10 cellular contexts compared by ENCODE assay signal in the genomic region with DNA sequence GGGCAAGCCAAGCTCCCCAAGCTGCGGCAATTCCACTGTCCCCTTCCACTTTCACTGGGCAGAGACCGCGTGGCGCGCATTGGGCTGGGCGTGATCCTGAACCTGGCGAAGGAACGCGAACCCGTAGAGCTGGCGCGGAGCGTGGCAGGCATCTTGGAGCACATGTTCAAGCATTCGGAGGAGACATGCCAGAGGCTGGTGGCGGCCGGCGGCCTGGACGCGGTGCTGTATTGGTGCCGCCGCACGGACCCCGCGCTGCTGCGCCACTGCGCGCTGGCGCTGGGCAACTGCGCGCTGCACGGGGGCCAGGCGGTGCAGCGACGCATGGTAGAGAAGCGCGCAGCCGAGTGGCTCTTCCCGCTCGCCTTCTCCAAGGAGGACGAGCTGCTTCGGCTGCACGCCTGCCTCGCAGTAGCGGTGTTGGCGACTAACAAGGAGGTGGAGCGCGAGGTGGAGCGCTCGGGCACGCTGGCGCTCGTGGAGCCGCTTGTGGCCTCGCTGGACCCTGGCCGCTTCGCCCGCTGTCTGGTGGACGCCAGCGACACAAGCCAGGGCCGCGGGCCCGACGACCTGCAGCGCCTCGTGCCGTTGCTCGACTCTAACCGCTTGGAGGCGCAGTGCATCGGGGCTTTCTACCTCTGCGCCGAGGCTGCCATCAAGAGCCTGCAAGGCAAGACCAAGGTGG. TPM values are rescaled to one million over a fixed set of nuclear protein-coding genes. Genes with fewer than 3 reads are reported as not detected.
DNase-seq lines count a peak whose midpoint lies in the region; ATAC-seq and TF ChIP-seq lines count a peak whose summit lies in the region.
"Had no signal": no experiment of that assay in that cellular context is flagged by ENCODE, and none has a peak within 500 bp of the region (broad histone marks: within the 10 kb centered on the region; RNA-seq: fewer than 3 reads in every experiment).

No MANE protein-coding gene starts in this region.

- H3K4me3 ChIP-seq in Caco-2 (ENCODE audit: low read depth, low read length) (peak overlapping the region; percentile 38), esophagus squamous epithelium (peak overlapping the region in 3 of 4 donors; percentile 16 to 32 (median 25)), neural cell (ENCODE audit: low read length) (peak overlapping the region; percentile 23)

- no peak overlapping the region for H2AFZ ChIP-seq in neural cell (ENCODE audit: low read depth, low read length)

- H3K4me3 Mint-ChIP-seq in Caco-2 (ENCODE audit: unreplicated experiment): peak overlapping the region; percentile 18
- H3K4me3 Mint-ChIP-seq in T-helper 1 cell treated with Interleukin-12 subunit alpha and Interleukin-12 subunit beta and Interleukin-4 antibody, amounts not matched to agents 30 μg/mL and 1 μg/mL, for 36 hours: peak overlapping the region; percentile 30

- no peaks in the 10 kb centered on the region for H4K20me1 ChIP-seq in neural cell (ENCODE audit: insufficient read depth)

- POLR2A ChIA-PET in Caco-2 (lab: Charles Lee): interaction anchor here (1.6 kb wide), 1 partner anchor 11 kb away, joined by 9 read pairs; a partner anchor contains a TSS

- ATAC-seq in HG02885 (IDR thresholded peaks at IDR 0.05; ENCODE audit: poor library complexity, unreplicated experiment): no peak

- DNase-seq in Caco-2 (peak; percentile 78 to 79), esophagus squamous epithelium (lab: John Stamatoyannopoulos, UW) (no peak), T-helper 9 cell (no peak), NOMO-1 treated with dmso at 0.1 percent for 144 hours (lab: John Stamatoyannopoulos, UW; ENCODE audit: unreplicated experiment) (no peak), activated gamma-delta T cell (lab: John Stamatoyannopoulos, UW) (no peak)
- DNase-seq: NCI-H1417 treated with DMSO at 0.1 percent for 48 hours had no signal

- no peaks in the 10 kb centered on the region for H3K27me3 ChIP-seq in Caco-2 (replicated peaks; ENCODE audit: control insufficient read depth, insufficient read depth, low read length)
- peaks cover 0 to 14% (median 0%) of the 10 kb centered on the region in 4 donors for H3K27me3 ChIP-seq in esophagus squamous epithelium
- no peaks in the 10 kb centered on the region for H3K27me3 ChIP-seq in neural cell (ENCODE audit: insufficient read depth, low read depth, low read length)

- H3K4me1 ChIP-seq in Caco-2 (peaks cover 25% of the 10 kb centered on the region), esophagus squamous epithelium (peaks cover 0 to 34% (median 6%) of the 10 kb centered on the region in 3 donors)

- no peak overlapping the region for H3K27ac ChIP-seq in esophagus squamous epithelium
- no peak overlapping the region for H3K27ac ChIP-seq in neural cell (ENCODE audit: low read length)
- H3K27ac ChIP-seq: skin epidermis had no signal

- H3K4me2 ChIP-seq in neural cell (ENCODE audit: low read length): no peak overlapping the region

- H3K27me3 Mint-ChIP-seq in Caco-2 (ENCODE audit: insufficient read depth, unreplicated experiment): no peaks in the 10 kb centered on the region
- H3K27me3 Mint-ChIP-seq in T-helper 1 cell treated with Interleukin-12 subunit alpha and Interleukin-12 subunit beta and Interleukin-4 antibody, amounts not matched to agents 30 μg/mL and 1 μg/mL, for 36 hours (ENCODE audit: low read depth): peaks cover 18% of the 10 kb centered on the region

- TF ChIP-seq CTCF in Caco-2 (IDR thresholded peaks at IDR 0.05; ENCODE audit: insufficient read depth in 1 of 2, low read depth in 1 of 2, low read length in 1 of 2, severe bottlenecking in 1 of 2, unreplicated experiment in 1 of 2): peak in 1 of 2 experiments; percentile 65
- TF ChIP-seq CTCF in esophagus squamous epithelium (IDR thresholded peaks at IDR 0.05): peak in 2 of 6 experiments; percentile 13 to 30
- TF ChIP-seq CTCF in neural cell (IDR thresholded peaks at IDR 0.05; ENCODE audit: poor library complexity, severe bottlenecking): peak; percentile 30

- no peak overlapping the region for H3K27ac Mint-ChIP-seq in Caco-2 (ENCODE audit: unreplicated experiment)
- H3K27ac Mint-ChIP-seq in T-helper 1 cell treated with Interleukin-12 subunit alpha and Interleukin-12 subunit beta and Interleukin-4 antibody, amounts not matched to agents 30 μg/mL and 1 μg/mL, for 36 hours: no peak overlapping the region

- no peak overlapping the region for H3K9ac ChIP-seq in neural cell (ENCODE audit: low read length)

- 30% methylated on average over 14 of the region's 72 CpGs; no CpG with 5 or more reads in 1 of the 2 donors for WGBS in esophagus squamous epithelium, 2 donors

- no peaks in the 10 kb centered on the region for H3K9me2 ChIP-seq in neural cell (ENCODE audit: insufficient read depth, low read length)

- H3K36me3 Mint-ChIP-seq in Caco-2 (ENCODE audit: insufficient read depth, unreplicated experiment): no peaks in the 10 kb centered on the region
- H3K36me3 Mint-ChIP-seq in T-helper 1 cell treated with Interleukin-12 subunit alpha and Interleukin-12 subunit beta and Interleukin-4 antibody, amounts not matched to agents 30 μg/mL and 1 μg/mL, for 36 hours (ENCODE audit: low read depth): peaks cover 11% of the 10 kb centered on the region

- peaks cover 16% of the 10 kb centered on the region for H3K4me1 Mint-ChIP-seq in Caco-2 (ENCODE audit: low read depth, unreplicated experiment)
- peaks cover 22% of the 10 kb centered on the region for H3K4me1 Mint-ChIP-seq in T-helper 1 cell treated with Interleukin-12 subunit alpha and Interleukin-12 subunit beta and Interleukin-4 antibody, amounts not matched to agents 30 μg/mL and 1 μg/mL, for 36 hours (ENCODE audit: low read depth)

- no TSS peak for BruUV-seq in Caco-2 (replicated peaks; lab: Mats Ljungman, UMichigan)

- H3K79me2 ChIP-seq in neural cell (replicated peaks; ENCODE audit: insufficient read depth, low read length): no peaks in the 10 kb centered on the region

- H3K9me3 ChIP-seq in Caco-2: no peaks in the 10 kb centered on the region
- H3K9me3 ChIP-seq in esophagus squamous epithelium: no peaks in the 10 kb centered on the region
- no peaks in the 10 kb centered on the region for H3K9me3 ChIP-seq in neural cell (ENCODE audit: low read length)

- TF ChIP-seq POLR2A in esophagus squamous epithelium (IDR thresholded peaks at IDR 0.05): no peak

- H3F3A ChIP-seq in neural cell (ENCODE audit: insufficient read depth, low read length, poor library complexity, severe bottlenecking): no peaks in the 10 kb centered on the region

- intact Hi-C loops in Caco-2 (cut with micrococcal nuclease; ENCODE audit: unreplicated experiment): no loop called here
- intact Hi-C loops in esophagus squamous epithelium (cut with DNase I): no loop called here

- CTCF ChIA-PET in Caco-2 (lab: Charles Lee): interaction anchor here (0.6 to 2.1 kb wide), 5 partner anchors 11 to 85 kb away, joined by 3 to 11 read pairs (median 5); a partner anchor contains a TSS

- TF ChIP-seq EP300 in neural cell (conservative IDR thresholded peaks at IDR 0.05; ENCODE audit: poor library complexity, severe bottlenecking): no peak

- TF ChIP-seq RAD21 in neural cell (conservative IDR thresholded peaks at IDR 0.05): no peak

- no peaks in the 10 kb centered on the region for H3K9me3 Mint-ChIP-seq in Caco-2 (ENCODE audit: unreplicated experiment)
- H3K9me3 Mint-ChIP-seq in T-helper 1 cell treated with Interleukin-12 subunit alpha and Interleukin-12 subunit beta and Interleukin-4 antibody, amounts not matched to agents 30 μg/mL and 1 μg/mL, for 36 hours: no peaks in the 10 kb centered on the region

- no peaks in the 10 kb centered on the region for H3K36me3 ChIP-seq in Caco-2 (ENCODE audit: control insufficient read depth, insufficient read depth, low read length)
- no peaks in the 10 kb centered on the region for H3K36me3 ChIP-seq in esophagus squamous epithelium
- H3K36me3 ChIP-seq in neural cell (ENCODE audit: insufficient read depth, low read length): no peaks in the 10 kb centered on the region

TF ChIP-seq in neural cell, 6 proteins besides CTCF, POLR2A, EP300 and RAD21 (continues in another document):
- TF ChIP-seq EZH2 (IDR thresholded peaks at IDR 0.05; ENCODE audit: borderline replicate concordance, insufficient read depth, low read length, poor library complexity, severe bottlenecking): no peak
- TF ChIP-seq POLR2AphosphoS5 (IDR thresholded peaks at IDR 0.05): no peak
- no peak for TF ChIP-seq MXI1 (conservative IDR thresholded peaks at IDR 0.05; ENCODE audit: poor library complexity, severe bottlenecking)
- no peak for TF ChIP-seq SMC3 (conservative IDR thresholded peaks at IDR 0.05; ENCODE audit: poor library complexity)
- TF ChIP-seq TAF1 (IDR thresholded peaks at IDR 0.05; ENCODE audit: low read depth): no peak

RNA-seq across cellular contexts. Expression of a gene that starts 9.8 kb away (rescaled TPM):
- total RNA-seq in Caco-2 (2022) (32.8 and 34.4 TPM in 2 replicates), esophagus squamous epithelium (1 to 10 TPM; 1.1 to 7.2 (median 2.5) TPM)
- polyA plus RNA-seq in neural cell: 21.6 and 23.9 TPM in 2 replicates
- polyA minus RNA-seq in neural cell: 42.6 and 44.7 TPM in 2 replicates

RNA-seq across cellular contexts. Expression of a gene that starts 11.2 kb away (rescaled TPM):
- total RNA-seq in Caco-2 (2022): 273 and 298 TPM in 2 replicates
- total RNA-seq in esophagus squamous epithelium: under 1 TPM in 1 of 4 donors, not detected in 3; 0.19 TPM
- 1.2 and 1.5 TPM in 2 replicates for polyA plus RNA-seq in neural cell
- 0.73 and 1.0 TPM in 2 replicates for polyA minus RNA-seq in neural cell

RNA-seq across cellular contexts. Expression of a gene that starts 16.3 kb away (rescaled TPM):
- not detected in 2 replicates for total RNA-seq in Caco-2 (2022)
- not detected for total RNA-seq in esophagus squamous epithelium
- not detected in 2 replicates for polyA plus RNA-seq in neural cell
- polyA minus RNA-seq in neural cell: not detected in 2 replicates

RNA-seq across cellular contexts. Expression of a gene that starts 24.0 kb away (rescaled TPM):
- 257 and 265 TPM in 2 replicates for total RNA-seq in Caco-2 (2022)
- total RNA-seq in esophagus squamous epithelium: 100 to 1,000 TPM in 1 of 4 donors, 10 to 100 TPM in 3; 66.8 to 102 (median 90.9) TPM
- polyA plus RNA-seq in neural cell: 75.4 and 84.0 TPM in 2 replicates
- 50.6 and 50.9 TPM in 2 replicates for polyA minus RNA-seq in neural cell

RNA-seq across cellular contexts. Expression of a gene that starts 24.7 kb away (rescaled TPM):
- 114 and 128 TPM in 2 replicates for total RNA-seq in Caco-2 (2022)
- total RNA-seq in esophagus squamous epithelium: 1 to 10 TPM in 2 of 4 donors, under 1 TPM in 2; 0.83 to 4.0 (median 1.6) TPM
- 12.3 and 15.3 TPM in 2 replicates for polyA plus RNA-seq in neural cell
- 17.3 and 20.8 TPM in 2 replicates for polyA minus RNA-seq in neural cell

Comparison
In these comparisons a context has a peak if more than half of its experiments do, and no peak if none do; other contexts are left out.
1. DNase-seq: peak in Caco-2 (2 of 2); none in esophagus squamous epithelium (single experiment), T-helper 9 cell (single experiment), NOMO-1 treated with dmso at 0.1 percent for 144 hours (single experiment) and activated gamma-delta T cell (single experiment).
2. RNA of a gene that starts 11.2 kb away (total RNA-seq): 273 to 298 TPM in Caco-2; 0.19 TPM in esophagus squamous epithelium; every median in the first group is over 100 times any median in the second.
3. Peak in every context shown above with its lines, with median percentiles within 50 percentile points of each other: H3K4me3 ChIP-seq.